8 cellular contexts compared by ENCODE assay signal in the genomic region with DNA sequence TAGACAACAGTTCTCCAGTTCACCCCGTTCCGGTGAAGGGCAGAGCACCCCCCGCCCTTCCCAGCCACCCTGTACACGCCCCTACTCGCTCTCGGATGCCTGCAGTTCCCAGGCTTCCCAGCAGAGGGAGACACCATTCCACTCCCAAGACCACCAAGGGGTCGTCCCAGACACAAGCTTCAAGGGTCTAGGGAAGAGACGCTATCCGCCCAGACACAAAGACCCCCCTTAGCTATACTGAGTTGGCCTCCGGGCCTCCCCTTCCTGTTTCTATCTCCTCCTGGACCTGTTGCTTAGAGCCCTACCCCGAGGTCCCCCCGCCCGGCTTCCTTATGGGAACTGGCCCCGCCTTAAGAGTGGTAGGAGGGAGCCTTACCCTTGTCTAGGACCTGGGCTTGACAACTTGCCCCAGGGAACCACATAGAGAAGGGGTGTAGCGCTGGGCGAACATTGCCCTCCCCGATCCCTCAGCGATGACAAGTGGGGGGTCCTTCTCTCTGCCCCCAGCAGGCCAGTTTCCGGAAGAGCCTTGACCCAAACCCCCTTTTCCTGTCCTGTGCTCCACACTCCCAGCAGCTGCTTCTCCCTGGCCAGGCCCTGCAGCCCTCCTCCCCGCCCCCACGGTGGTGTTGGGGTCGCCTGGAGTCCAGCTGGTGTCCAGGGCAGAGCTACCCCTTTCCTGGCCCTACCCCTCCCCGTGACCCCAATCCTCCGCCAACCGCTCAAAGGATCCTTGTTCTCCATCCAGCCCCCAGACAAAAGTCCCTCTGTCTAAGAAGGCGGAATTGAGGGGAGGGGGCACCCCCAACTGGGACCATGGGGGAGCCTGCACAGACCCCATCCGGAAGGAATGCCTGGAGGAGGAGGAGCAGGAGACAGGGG. TPM values are rescaled to one million over a fixed set of nuclear protein-coding genes. Genes with fewer than 3 reads are reported as not detected.
DNase-seq lines count a peak whose midpoint lies in the region; ATAC-seq and TF ChIP-seq lines count a peak whose summit lies in the region.

No MANE protein-coding gene starts in this region.

- peak; percentile 95 for TF ChIP-seq CTCF in MM.1S (IDR thresholded peaks at IDR 0.05; ENCODE audit: low read length)

- CTCF ChIA-PET in activated CD4-positive, alpha-beta T cell treated with anti-CD3 and anti-CD28 coated beads, Interleukin-2, amount 10 ng/mL, durations not matched to agents 7 days and 5 days (lab: Charles Lee) = interaction anchor here (0.5 to 2.4 kb wide), 4 partner anchors 8 to 584 kb away, joined by 3 to 6 read pairs (median 3); no protein-coding TSS in a partner anchor

- H3K9me3 Mint-ChIP-seq in activated CD4-positive, alpha-beta T cell treated with anti-CD3 and anti-CD28 coated beads, Interleukin-2, amount 10 ng/mL, durations not matched to agents 7 days and 5 days = no peaks in the 10 kb centered on the region
- no peaks in the 10 kb centered on the region for H3K9me3 Mint-ChIP-seq in dendritic cell treated with granulocyte-macrophage colony-stimulating factor and Interleukin-4, amounts not matched to agents 40 ng/mL and 50 ng/mL, for 4 days

- H3F3A ChIP-seq in MM.1S (ENCODE audit: insufficient read depth, low read length) = no peaks in the 10 kb centered on the region

- no peak overlapping the region for H3K4me3 ChIP-seq in MM.1S (ENCODE audit: low read length)

- H3K9me3 ChIP-seq in ES-I3 (ENCODE audit: control insufficient read depth, insufficient read depth, low read length) (no peaks in the 10 kb centered on the region), MM.1S (replicated peaks; ENCODE audit: insufficient read depth, low read length) (no peaks in the 10 kb centered on the region)

- H3K9me2 ChIP-seq in MM.1S (replicated peaks; ENCODE audit: insufficient read depth, low read length) = no peaks in the 10 kb centered on the region

- H4K20me1 ChIP-seq in MM.1S (ENCODE audit: insufficient read depth, low read length) = no peaks in the 10 kb centered on the region

- peaks cover 5% of the 10 kb centered on the region for H3K27me3 Mint-ChIP-seq in activated CD4-positive, alpha-beta T cell treated with anti-CD3 and anti-CD28 coated beads, Interleukin-2, amount 10 ng/mL, durations not matched to agents 7 days and 5 days
- peaks cover 42% of the 10 kb centered on the region for H3K27me3 Mint-ChIP-seq in dendritic cell treated with granulocyte-macrophage colony-stimulating factor and Interleukin-4, amounts not matched to agents 40 ng/mL and 50 ng/mL, for 4 days

- no peak overlapping the region for H3K4me3 Mint-ChIP-seq in activated CD4-positive, alpha-beta T cell treated with anti-CD3 and anti-CD28 coated beads, Interleukin-2, amount 10 ng/mL, durations not matched to agents 7 days and 5 days
- peak overlapping the region; percentile 61 for H3K4me3 Mint-ChIP-seq in dendritic cell treated with granulocyte-macrophage colony-stimulating factor and Interleukin-4, amounts not matched to agents 40 ng/mL and 50 ng/mL, for 4 days

- H3K4me1 ChIP-seq in ES-I3 (ENCODE audit: insufficient read depth, low read length) = peaks cover 23% of the 10 kb centered on the region
- no peaks in the 10 kb centered on the region for H3K4me1 ChIP-seq in MM.1S (ENCODE audit: low read length)

- POLR2A ChIA-PET in activated CD4-positive, alpha-beta T cell treated with anti-CD3 and anti-CD28 coated beads, Interleukin-2, amount 10 ng/mL, durations not matched to agents 7 days and 5 days (lab: Charles Lee) = no interaction called here

- no peak overlapping the region for H3K27ac Mint-ChIP-seq in activated CD4-positive, alpha-beta T cell treated with anti-CD3 and anti-CD28 coated beads, Interleukin-2, amount 10 ng/mL, durations not matched to agents 7 days and 5 days
- H3K27ac Mint-ChIP-seq in dendritic cell treated with granulocyte-macrophage colony-stimulating factor and Interleukin-4, amounts not matched to agents 40 ng/mL and 50 ng/mL, for 4 days = peak overlapping the region; percentile 72

- no peaks in the 10 kb centered on the region for H3K79me2 ChIP-seq in MM.1S (ENCODE audit: low read length)

- H3K36me3 Mint-ChIP-seq in activated CD4-positive, alpha-beta T cell treated with anti-CD3 and anti-CD28 coated beads, Interleukin-2, amount 10 ng/mL, durations not matched to agents 7 days and 5 days (ENCODE audit: low read depth) = no peaks in the 10 kb centered on the region
- H3K36me3 Mint-ChIP-seq in dendritic cell treated with granulocyte-macrophage colony-stimulating factor and Interleukin-4, amounts not matched to agents 40 ng/mL and 50 ng/mL, for 4 days (ENCODE audit: low read depth) = no peaks in the 10 kb centered on the region

- H2AFZ ChIP-seq in MM.1S (ENCODE audit: low read length) = no peak overlapping the region

- H3K27me3 ChIP-seq in MM.1S (replicated peaks; ENCODE audit: insufficient read depth, low read length) = peaks cover 68% of the 10 kb centered on the region

- no peak overlapping the region for H3K27ac ChIP-seq in MM.1S (ENCODE audit: low read length)

- ATAC-seq in left colon (peak; percentile 65), HG02588 (IDR thresholded peaks at IDR 0.05; ENCODE audit: unreplicated experiment) (no peak), GM21515 (IDR thresholded peaks at IDR 0.05; ENCODE audit: unreplicated experiment) (no peak)

- no peak overlapping the region for H3K4me2 ChIP-seq in MM.1S (ENCODE audit: low read depth, low read length)

- no peaks in the 10 kb centered on the region for H3K36me3 ChIP-seq in ES-I3 (ENCODE audit: insufficient read depth, low read length)
- H3K36me3 ChIP-seq in MM.1S (replicated peaks; ENCODE audit: insufficient read depth, low read length) = no peaks in the 10 kb centered on the region

- H3K9ac ChIP-seq in ES-I3 (ENCODE audit: low read depth, low read length) (peak overlapping the region; percentile 58), MM.1S (ENCODE audit: low read length) (no peak overlapping the region)

- intact Hi-C loops in dendritic cell treated with granulocyte-macrophage colony-stimulating factor and Interleukin-4, amounts not matched to agents 40 ng/mL and 50 ng/mL, for 4 days (cut with micrococcal nuclease) = loop anchor here (1.0 kb wide), 1 partner anchor 20 kb away; the partner anchor contains the start of gene LGI4
- intact Hi-C loops in left colon (cut with DNase I, micrococcal nuclease) = no loop called here

- H3K4me1 Mint-ChIP-seq in activated CD4-positive, alpha-beta T cell treated with anti-CD3 and anti-CD28 coated beads, Interleukin-2, amount 10 ng/mL, durations not matched to agents 7 days and 5 days = peaks cover 5% of the 10 kb centered on the region
- H3K4me1 Mint-ChIP-seq in dendritic cell treated with granulocyte-macrophage colony-stimulating factor and Interleukin-4, amounts not matched to agents 40 ng/mL and 50 ng/mL, for 4 days (ENCODE audit: low read depth) = peaks cover 48% of the 10 kb centered on the region

- DNase-seq in MM.1S (peak; percentile 33), left colon (peak; percentile 85 to 86)
- peak; percentile 61 for DNase-seq in activated CD4-positive, alpha-beta T cell treated with anti-CD3 and anti-CD28 coated beads, Interleukin-2, amount 10 ng/mL, durations not matched to agents 7 days and 5 days
- peak; percentile 33 to 55 (median 51) for DNase-seq in stimulated activated CD4-positive, alpha-beta T cell treated with anti-CD3 and anti-CD28 coated beads, Interleukin-1b, Interleukin-23, amount 100 ng/mL, for 24 hours (ENCODE audit: low read depth in 4 of 4, low spot score in 1 of 4)

RNA-seq across cellular contexts. Expression of gene FXYD3, which starts 0.7 kb away (rescaled TPM):
- not detected for total RNA-seq in activated CD4-positive, alpha-beta T cell treated with anti-CD3 and anti-CD28 coated beads, Interleukin-2, amount 10 ng/mL, durations not matched to agents 7 days and 5 days
- total RNA-seq in left colon = 1,000 to 10,000 TPM; 4,169 to 4,218 TPM

RNA-seq across cellular contexts. Expression of gene LGI4, which starts 20.0 kb away (rescaled TPM):
- total RNA-seq in activated CD4-positive, alpha-beta T cell treated with anti-CD3 and anti-CD28 coated beads, Interleukin-2, amount 10 ng/mL, durations not matched to agents 7 days and 5 days = under 1 TPM; 0.37 to 0.40 TPM
- 10 to 100 TPM in 1 of 2 donors, 1 to 10 TPM in 1; 9.7 to 14.2 TPM for total RNA-seq in left colon

RNA-seq across cellular contexts. Expression of gene FXYD1, which starts 23.7 kb away (rescaled TPM):
- total RNA-seq in activated CD4-positive, alpha-beta T cell treated with anti-CD3 and anti-CD28 coated beads, Interleukin-2, amount 10 ng/mL, durations not matched to agents 7 days and 5 days = 1 to 10 TPM; 1.0 to 1.8 TPM
- total RNA-seq in left colon = 10 to 100 TPM in 1 of 2 donors, 1 to 10 TPM in 1; 7.7 to 30.3 TPM

RNA-seq across cellular contexts. Expression of gene FXYD7, which starts 28.2 kb away (rescaled TPM):
- 1 to 10 TPM; 4.5 to 5.0 TPM for total RNA-seq in activated CD4-positive, alpha-beta T cell treated with anti-CD3 and anti-CD28 coated beads, Interleukin-2, amount 10 ng/mL, durations not matched to agents 7 days and 5 days
- total RNA-seq in left colon = not detected

RNA-seq across cellular contexts. Expression of gene FXYD5, which starts 39.6 kb away (rescaled TPM):
- 100 to 1,000 TPM; 455 to 524 TPM for total RNA-seq in activated CD4-positive, alpha-beta T cell treated with anti-CD3 and anti-CD28 coated beads, Interleukin-2, amount 10 ng/mL, durations not matched to agents 7 days and 5 days
- total RNA-seq in left colon = 10 to 100 TPM; 14.9 to 18.3 TPM

Comparison
In these comparisons a context has a peak if more than half of its experiments do, and no peak if none do; other contexts are left out.
1. DNase-seq: peak in every context shown above with its lines; median percentile 86 in left colon; 61 in activated CD4-positive, alpha-beta T cell treated with anti-CD3 and anti-CD28 coated beads, Interleukin-2, amount 10 ng/mL, durations not matched to agents 7 days and 5 days; 51 in stimulated activated CD4-positive, alpha-beta T cell treated with anti-CD3 and anti-CD28 coated beads, Interleukin-1b, Interleukin-23, amount 100 ng/mL, for 24 hours; 33 in MM.1S.
2. RNA of gene FXYD3, which starts 0.7 kb away (total RNA-seq): 4,169 to 4,218 TPM in left colon; not detected in activated CD4-positive, alpha-beta T cell treated with anti-CD3 and anti-CD28 coated beads, Interleukin-2, amount 10 ng/mL, durations not matched to agents 7 days and 5 days; every median in the first group is over 1,000 times any median in the second.
3. RNA of gene LGI4, which starts 20.0 kb away (total RNA-seq): 9.7 to 14.2 TPM in left colon; 0.37 to 0.40 TPM in activated CD4-positive, alpha-beta T cell treated with anti-CD3 and anti-CD28 coated beads, Interleukin-2, amount 10 ng/mL, durations not matched to agents 7 days and 5 days; every median in the first group is over 4 times any median in the second.